Comparison of ENCODE assay signal across 12 cellular contexts in the genomic region with DNA sequence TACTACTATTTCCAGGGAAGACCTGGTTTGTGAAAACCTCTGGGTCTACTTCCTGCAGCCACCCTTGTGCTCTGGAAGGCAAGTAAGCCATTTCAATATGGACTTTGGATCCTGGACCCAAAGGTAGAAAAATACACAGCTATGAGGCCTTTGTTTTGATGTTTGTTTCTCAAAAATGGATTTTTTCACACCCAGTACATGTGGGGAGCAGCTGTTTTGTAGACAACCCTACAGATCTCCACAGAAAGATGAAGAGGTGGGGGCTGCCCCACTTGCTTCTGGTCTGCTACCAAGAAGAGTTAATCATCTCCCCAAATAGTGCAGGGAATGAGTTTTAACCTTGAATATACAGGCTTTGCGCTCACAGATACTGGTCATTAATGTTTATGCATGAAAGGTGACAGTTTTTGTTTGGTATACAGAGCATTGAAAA. TPM values are rescaled to one million over a fixed set of nuclear protein-coding genes. Genes with fewer than 3 reads are reported as not detected.
A peak's percentile ranks its signal among the peaks of the same experiment; 100 is the strongest.
DNase-seq lines count a peak whose midpoint lies in the region; ATAC-seq and TF ChIP-seq lines count a peak whose summit lies in the region.
"Had no signal": no experiment of that assay in that cellular context is flagged by ENCODE, and none has a peak within 500 bp of the region (broad histone marks: within the 10 kb centered on the region; RNA-seq: fewer than 3 reads in every experiment).

No MANE protein-coding gene starts in this region.

- H3K36me3 ChIP-seq in PC-3 (ENCODE audit: low read depth, low read length) (no peaks in the 10 kb centered on the region), testis (ENCODE audit: low read depth, missing control alignments) (no peaks in the 10 kb centered on the region)

- H3K9me3 ChIP-seq in PC-3 (ENCODE audit: low read length): no peaks in the 10 kb centered on the region
- no peaks in the 10 kb centered on the region for H3K9me3 ChIP-seq in testis

- H3K79me2 ChIP-seq in PC-3 (ENCODE audit: low read length): no peaks in the 10 kb centered on the region

- peak overlapping the region; percentile 65 for H3K4me2 ChIP-seq in PC-3 (ENCODE audit: low read length)

- in situ Hi-C loops in GM13977 (cut with MboI; ENCODE audit: low pct_unique_long_range_greater_than_20kb, low sequenced_read_pairs, unreplicated experiment): no loop called here

- BruUV-seq in PC-3 (replicated peaks; lab: Mats Ljungman, UMichigan): no TSS peak

- no peaks in the 10 kb centered on the region for H4K20me1 ChIP-seq in PC-3 (ENCODE audit: low read length)

- H3K27ac ChIP-seq in PC-3 (ENCODE audit: low read length) (peak overlapping the region; percentile 73), testis (no peak overlapping the region)

- TF ChIP-seq CTCF in GM13977 (IDR thresholded peaks at IDR 0.05; ENCODE audit: extremely low read depth, insufficient read depth, missing control alignments) (no peak), PC-3 (conservative IDR thresholded peaks at IDR 0.05; ENCODE audit: low read depth, low read length) (no peak), testis (IDR thresholded peaks at IDR 0.05) (no peak)

- no peak overlapping the region for H3K4me3 ChIP-seq in PC-3 (ENCODE audit: low read length)
- no peak overlapping the region for H3K4me3 ChIP-seq in testis

- WGBS in testis, 2 donors: 87 to 95% methylated on average over 1 of the region's 1 CpG

- H2AFZ ChIP-seq in PC-3 (ENCODE audit: low read length): 0 out of 2 replicates have a peak overlapping the region, but pooled peaks have one; percentile 4

- CTCF ChIA-PET in PC-3 (lab: Charles Lee): interaction anchor here (0.7 to 0.9 kb wide), 2 partner anchors 9 to 126 kb away, joined by 3 to 5 read pairs; no protein-coding TSS in a partner anchor

- peaks cover 45% of the 10 kb centered on the region for H3K4me1 ChIP-seq in PC-3 (ENCODE audit: insufficient read depth, low read length)
- H3K4me1 ChIP-seq in testis: no peaks in the 10 kb centered on the region

- intact Hi-C loops in PC-3 (cut with micrococcal nuclease) (no loop called here), testis (cut with DNase I; ENCODE audit: low total_unique reads) (no loop called here)

- POLR2A ChIA-PET in PC-3 (lab: Charles Lee; ENCODE audit: unreplicated experiment): no interaction called here

- ATAC-seq in GM19351 (IDR thresholded peaks at IDR 0.05; ENCODE audit: unreplicated experiment): peak; percentile 64
- ATAC-seq in HG02870 (IDR thresholded peaks at IDR 0.05; ENCODE audit: unreplicated experiment): peak; percentile 56
- no peak for ATAC-seq in PC-3
- ATAC-seq: HCT116 had no signal

- TF ChIP-seq POLR2A in testis (IDR thresholded peaks at IDR 0.05): no peak

- H3K9me2 ChIP-seq in PC-3 (replicated peaks; ENCODE audit: low read length): no peaks in the 10 kb centered on the region

- peaks cover 20% of the 10 kb centered on the region for H3F3A ChIP-seq in PC-3 (ENCODE audit: low read length, unreplicated experiment)

- DNase-seq in GM13977 (ENCODE audit: low spot score) (peak; percentile 50), PC-3 (no peak), testis (no peak), AG08395 (ENCODE audit: low spot score) (no peak), NCI-H1436 (lab: John Stamatoyannopoulos, UW) (no peak)
- no peak for DNase-seq in stimulated activated naive CD4-positive, alpha-beta T cell (lab: John Stamatoyannopoulos, UW)
- DNase-seq: activated effector memory CD4-positive, alpha-beta T cell treated with Interleukin-2 at 50 U/mL for 16 hours; CD4-positive, alpha-beta memory T cell; NCI-H187 had no signal

- no peaks in the 10 kb centered on the region for H3K27me3 ChIP-seq in PC-3 (ENCODE audit: low read length)
- H3K27me3 ChIP-seq in testis: no peaks in the 10 kb centered on the region

- H3K9ac ChIP-seq in PC-3 (ENCODE audit: low read length): no peak overlapping the region

RNA-seq across cellular contexts. Expression of a gene that starts 29.2 kb away (rescaled TPM):
- total RNA-seq in PC-3 (2014; rRNA removed) (23.3 and 26.6 TPM in 2 replicates), testis (10 to 100 TPM; 17.5 to 21.7 TPM)
- 18.0 TPM for polyA plus RNA-seq in testis (ENCODE audit: insufficient read depth, low read depth, low replicate concordance)
